In the genomic region with DNA sequence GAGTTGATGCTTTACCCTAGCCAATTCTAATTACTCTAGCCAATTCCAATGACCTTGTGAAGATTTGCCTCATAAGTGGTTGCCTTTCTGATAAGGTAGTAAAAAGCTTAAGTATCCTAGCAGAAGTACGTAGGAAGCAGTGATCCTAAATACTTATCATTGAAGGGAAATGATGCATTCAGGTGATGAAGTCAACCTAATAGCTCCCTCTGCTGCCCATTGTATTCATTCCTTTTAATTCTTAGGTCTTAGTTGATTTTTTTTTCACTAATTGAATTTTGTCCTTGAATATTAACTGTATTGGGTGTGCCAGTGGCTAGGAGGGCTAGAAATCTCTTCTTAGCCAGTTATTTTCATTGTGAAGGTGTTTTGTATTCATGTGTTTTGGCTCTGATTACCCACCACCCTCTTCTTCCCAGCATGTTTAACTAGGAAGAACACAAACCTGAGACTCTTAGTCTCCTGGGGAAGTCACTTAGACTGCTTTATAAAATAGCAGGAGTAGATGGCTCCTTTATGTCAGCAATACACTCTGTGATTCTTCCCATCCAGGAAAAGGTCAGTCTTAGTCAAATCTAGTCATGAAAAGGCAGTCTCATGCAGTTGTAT, we compare ENCODE assay signal across 8 cellular contexts. TPM values are rescaled to one million over a fixed set of nuclear protein-coding genes. Genes with fewer than 3 reads are reported as not detected.
DNase-seq lines count a peak whose midpoint lies in the region; ATAC-seq, FAIRE-seq and TF ChIP-seq lines count a peak whose summit lies in the region.

No MANE protein-coding gene starts in this region.

- H3K9me3 ChIP-seq in GM12878 (replicated peaks; ENCODE audit: control insufficient read depth, insufficient read depth, low read length) (no peaks in the 10 kb centered on the region), spleen (no peaks in the 10 kb centered on the region)

- in situ Hi-C loops in GM12878 (cut with MboI) = loop anchor here (10.0 to 25.0 kb wide), 2 partner anchors 320 to 437 kb away; no protein-coding TSS in a partner anchor

- POLR2A ChIA-PET in GM12878 (lab: Charles Lee) = no interaction called here

- FAIRE-seq in A204.1 (lab: Jason Lieb, UNC) = peak; percentile 78
- peak; percentile 77 for FAIRE-seq in GM12878 (lab: Jason Lieb, UNC)

- H3K4me1 Mint-ChIP-seq in nephron = peaks cover 11% of the 10 kb centered on the region

- no TSS peak for BruUV-seq in GM12878 (replicated peaks; lab: Mats Ljungman, UMichigan)

- no peaks in the 10 kb centered on the region for H4K20me1 ChIP-seq in GM12878 (ENCODE audit: control insufficient read depth, insufficient read depth)

- H2AFZ ChIP-seq in GM12878 (ENCODE audit: control insufficient read depth, low read depth, low read length) = no peak overlapping the region; the same call in 1 of the 2 replicates

- TF ChIP-seq POLR2A in GM12878 (IDR thresholded peaks at IDR 0.05; ENCODE audit: low read depth, low read length) = no peak
- no peak for TF ChIP-seq POLR2A in spleen (IDR thresholded peaks at IDR 0.05)

- H3K79me2 ChIP-seq in GM12878 (ENCODE audit: control insufficient read depth, insufficient read depth, low read length) = no peaks in the 10 kb centered on the region

- H3K27me3 Mint-ChIP-seq in nephron (ENCODE audit: low read depth) = no peaks in the 10 kb centered on the region

- 33% methylated on average over 1 of the region's 1 CpG for WGBS in GM12878 (ENCODE audit: insufficient coverage, insufficient replicate concordance, low lambda C conversion rate, missing lambda C conversion rate)
- WGBS in spleen, 5 donors = 32 to 52% (median 34%) methylated on average over 1 of the region's 1 CpG

- H3K9me3 Mint-ChIP-seq in nephron = no peaks in the 10 kb centered on the region

- H3K36me3 ChIP-seq in GM12878 (ENCODE audit: control insufficient read depth in 2 of 2, insufficient read depth in 2 of 2, low read length in 1 of 2) = peaks cover 0 to 2% of the 10 kb centered on the region in 2 experiments; a peak in 1 of 4 replicates
- peaks cover 0 to 37% (median 3%) of the 10 kb centered on the region in 6 donors for H3K36me3 ChIP-seq in spleen

- RAD21 ChIA-PET in GM12878 (lab: Charles Lee; ENCODE audit: unreplicated experiment) = interaction anchor here (1.0 to 2.0 kb wide), 6 partner anchors 13 to 490 kb away, joined by 3 to 9 read pairs (median 4); no protein-coding TSS in a partner anchor

- no peak overlapping the region for H3K4me2 ChIP-seq in GM12878 (ENCODE audit: control insufficient read depth, insufficient read depth)

- intact Hi-C loops in GM12878 (cut with micrococcal nuclease; ENCODE audit: unreplicated experiment) = no loop called here
- intact Hi-C loops in spleen (cut with DNase I; ENCODE audit: low total_unique reads) = no loop called here

- CTCF ChIA-PET in GM12878 (lab: Yijun Ruan, JAX) = interaction anchor here (0.7 to 7.7 kb wide), 20 partner anchors 9 to 1152 kb away, joined by 3 to 96 read pairs (median 4); a partner anchor contains a TSS

- DNase-seq in GM12865 (ENCODE audit: low read depth) (peak; percentile 31), NCI-H2171 treated with DMSO at 0.1 percent for 48 hours (lab: John Stamatoyannopoulos, UW) (peak; percentile 78), GM12878 (ENCODE audit: low read depth, low spot score) (no peak), spleen (no peak)
- DNase-seq in stimulated activated CD4-positive, alpha-beta T cell treated with anti-CD3 and anti-CD28 coated beads, Interleukin-12 subunit alpha, Interleukin-12 subunit beta, amount 100 ng/mL, for 4 hours = no peak

- TF ChIP-seq RAD21 in GM12878 (IDR thresholded peaks at IDR 0.05; ENCODE audit: insufficient read depth, low read depth, low read length) = peak; percentile 40; the same call in 1 of the 2 replicates

- SMC1A ChIA-PET in GM12878 (lab: Charles Lee; ENCODE audit: uncharacterized antibody, unreplicated experiment) = interaction anchor here (0.6 to 2.1 kb wide), 9 partner anchors 8 to 201 kb away, joined by 3 to 6 read pairs (median 5); no protein-coding TSS in a partner anchor

- TF ChIP-seq CTCF in GM12865 (IDR thresholded peaks at IDR 0.05; ENCODE audit: insufficient read depth, low read depth, low read length, missing control alignments) = peak; percentile 32
- peak; percentile 41 to 55 (median 55); a peak in 3 of 6 replicates for TF ChIP-seq CTCF in GM12878 (IDR thresholded peaks at IDR 0.05 in 2 of 3, conservative IDR thresholded peaks at IDR 0.05 in 1 of 3; ENCODE audit: control insufficient read depth in 2 of 3, extremely low read depth in 1 of 3, insufficient read depth in 1 of 3, low read depth in 3 of 3, low read length in 3 of 3)
- peak; percentile 44 to 49 (median 49) for TF ChIP-seq CTCF in nephron (IDR thresholded peaks at IDR 0.05; ENCODE audit: unreplicated experiment in 3 of 3)
- TF ChIP-seq CTCF in spleen (IDR thresholded peaks at IDR 0.05 in 8 of 11, conservative IDR thresholded peaks at IDR 0.05 in 3 of 11) = peak in 5 of 11 experiments; percentile 20 to 47 (median 28)

- no peak overlapping the region for H3K9ac ChIP-seq in GM12878 (ENCODE audit: control insufficient read depth, insufficient read depth, low read length)

- peaks cover 34% of the 10 kb centered on the region for H3K36me3 Mint-ChIP-seq in nephron (ENCODE audit: low read depth)

- ATAC-seq in GM12878 (peak; percentile 57), GM21528 (IDR thresholded peaks at IDR 0.05; ENCODE audit: low FRiP score, unreplicated experiment) (no peak)

- H3K4me3 ChIP-seq in GM12865 (ENCODE audit: low read depth, low read length) (no peak overlapping the region), GM12878 (no peak overlapping the region), spleen (no peak overlapping the region)

- H3K27ac ChIP-seq in GM12878 (ENCODE audit: control insufficient read depth, insufficient read depth) (no peak overlapping the region), spleen (no peak overlapping the region)

- no peak overlapping the region for H3K4me3 Mint-ChIP-seq in nephron

- H3K27me3 ChIP-seq in GM12878 (replicated peaks in 1 of 2; ENCODE audit: control insufficient read depth in 2 of 2, insufficient read depth in 2 of 2, low read length in 1 of 2) = no peaks in the 10 kb centered on the region
- H3K27me3 ChIP-seq in spleen (replicated peaks in 1 of 7) = no peaks in the 10 kb centered on the region

- TF ChIP-seq EP300 in GM12878 (IDR thresholded peaks at IDR 0.05; ENCODE audit: borderline replicate concordance in 1 of 2, control insufficient read depth in 1 of 2, low read depth in 2 of 2, low read length in 2 of 2) = no peak

- H3K4me1 ChIP-seq in GM12878 (ENCODE audit: control insufficient read depth, insufficient read depth, low read length) (no peaks in the 10 kb centered on the region), spleen (peaks cover 0 to 7% (median 0%) of the 10 kb centered on the region in 6 donors)

- no peak overlapping the region for H3K27ac Mint-ChIP-seq in nephron

RNA-seq across cellular contexts. Expression of a gene that starts 46.3 kb away (rescaled TPM):
- total RNA-seq in GM12878 (2013; cell fraction: nucleolus; rRNA removed) = 34.6 and 37.7 TPM in 2 replicates
- total RNA-seq in GM12878 (2014; rRNA removed) (5.3 and 5.4 TPM in 2 replicates), GM12878 (2014; rRNA removed; fragmentation: Illumina TruSeq; extraction: Trizol) (5.6 and 6.0 TPM in 2 replicates), GM12878 (2021) (7.1 and 7.6 TPM in 2 replicates), spleen (10 to 100 TPM in 3 of 7 donors, 1 to 10 TPM in 4; 5.2 to 13.6 (median 9.6) TPM)
- 3.4 TPM for polyA plus RNA-seq in GM12878 (2011; ENCODE audit: low read depth)
- polyA plus RNA-seq in GM12878 (2011; rRNA removed) (13.2 and 16.5 TPM in 2 replicates), GM12878 (2014; fragmentation: Illumina TruSeq; extraction: Trizol) (5.1 and 6.1 TPM in 2 replicates), GM12878 (2014; fragmentation: Nextera tagmentation; extraction: Ambion mirVana) (1 to 10 TPM; 1.1 to 1.7 TPM), GM12878 (2014; rRNA removed) (3.5 and 3.7 TPM in 2 replicates), GM12878 (2016; fragmentation: Nextera tagmentation; extraction: Ambion mirVana) (1 to 10 TPM; 6.3 to 8.3 TPM), spleen (1 to 10 TPM; 1.4 to 1.8 (median 1.7) TPM)
- polyA plus RNA-seq in GM12878 (2011; cell fraction: cytosol; rRNA removed) = 4.2 and 5.6 TPM in 2 replicates
- 18.7 and 23.7 TPM in 2 replicates for polyA plus RNA-seq in GM12878 (2011; cell fraction: nucleus; rRNA removed)
- polyA plus RNA-seq in GM12878 (2012) = 3.6 and 5.9 TPM in 2 replicates
- polyA minus RNA-seq in GM12878 (2011; rRNA and poly(A)+ RNA removed) = 13.3 and 15.8 TPM in 2 replicates
- polyA minus RNA-seq in GM12878 (2011; cell fraction: cytosol; rRNA and poly(A)+ RNA removed) = 4.3 and 4.8 TPM in 2 replicates
- polyA minus RNA-seq in GM12878 (2011; cell fraction: nucleus; rRNA and poly(A)+ RNA removed) = 17.3 and 20.1 TPM in 2 replicates

RNA-seq across cellular contexts. Expression of a gene that starts 48.0 kb away (rescaled TPM):
- total RNA-seq in GM12878 (2013; cell fraction: nucleolus; rRNA removed) = 38.2 and 39.7 TPM in 2 replicates
- total RNA-seq in GM12878 (2014; rRNA removed) = 4.2 and 6.2 TPM in 2 replicates
- 6.8 and 8.5 TPM in 2 replicates for total RNA-seq in GM12878 (2014; rRNA removed; fragmentation: Illumina TruSeq; extraction: Trizol)
- total RNA-seq in GM12878 (2021) = 3.0 and 5.1 TPM in 2 replicates
- polyA plus RNA-seq in GM12878 (2011; ENCODE audit: low read depth) = 6.6 TPM
- 8.2 and 15.7 TPM in 2 replicates for polyA plus RNA-seq in GM12878 (2011; rRNA removed)
- polyA plus RNA-seq in GM12878 (2011; cell fraction: cytosol; rRNA removed) = 2.9 and 3.1 TPM in 2 replicates
- 5.1 and 5.4 TPM in 2 replicates for polyA plus RNA-seq in GM12878 (2011; cell fraction: nucleus; rRNA removed)
- polyA plus RNA-seq in GM12878 (2012) = 7.3 and 8.1 TPM in 2 replicates
- polyA plus RNA-seq in GM12878 (2014; fragmentation: Illumina TruSeq; extraction: Trizol) = 8.9 and 11.8 TPM in 2 replicates
- polyA plus RNA-seq in GM12878 (2014; fragmentation: Nextera tagmentation; extraction: Ambion mirVana) = 1 to 10 TPM; 2.7 to 3.7 TPM
- polyA plus RNA-seq in GM12878 (2014; rRNA removed) = 6.9 and 7.8 TPM in 2 replicates
- polyA plus RNA-seq in GM12878 (2016; fragmentation: Nextera tagmentation; extraction: Ambion mirVana) = 1 to 10 TPM; 3.5 to 6.0 TPM
- 4.9 and 5.4 TPM in 2 replicates for polyA minus RNA-seq in GM12878 (2011; rRNA and poly(A)+ RNA removed)
- 2.0 and 2.9 TPM in 2 replicates for polyA minus RNA-seq in GM12878 (2011; cell fraction: cytosol; rRNA and poly(A)+ RNA removed)
- polyA minus RNA-seq in GM12878 (2011; cell fraction: nucleus; rRNA and poly(A)+ RNA removed) = 5.2 and 6.7 TPM in 2 replicates
- total RNA-seq in spleen = 10 to 100 TPM in 4 of 7 donors, 1 to 10 TPM in 3; 5.5 to 14.7 (median 10.7) TPM
- polyA plus RNA-seq in spleen = 1 to 10 TPM; 1.2 to 1.3 (median 1.3) TPM

Comparison
In these comparisons a context has a peak if more than half of its experiments do, and no peak if none do; other contexts are left out.
1. DNase-seq: peak in GM12865 (single experiment) and NCI-H2171 treated with DMSO at 0.1 percent for 48 hours (single experiment); none in GM12878 (single experiment), spleen (single experiment) and stimulated activated CD4-positive, alpha-beta T cell treated with anti-CD3 and anti-CD28 coated beads, Interleukin-12 subunit alpha, Interleukin-12 subunit beta, amount 100 ng/mL, for 4 hours (single experiment).